Comparison of ENCODE assay signal across 8 cellular contexts in the genomic region with DNA sequence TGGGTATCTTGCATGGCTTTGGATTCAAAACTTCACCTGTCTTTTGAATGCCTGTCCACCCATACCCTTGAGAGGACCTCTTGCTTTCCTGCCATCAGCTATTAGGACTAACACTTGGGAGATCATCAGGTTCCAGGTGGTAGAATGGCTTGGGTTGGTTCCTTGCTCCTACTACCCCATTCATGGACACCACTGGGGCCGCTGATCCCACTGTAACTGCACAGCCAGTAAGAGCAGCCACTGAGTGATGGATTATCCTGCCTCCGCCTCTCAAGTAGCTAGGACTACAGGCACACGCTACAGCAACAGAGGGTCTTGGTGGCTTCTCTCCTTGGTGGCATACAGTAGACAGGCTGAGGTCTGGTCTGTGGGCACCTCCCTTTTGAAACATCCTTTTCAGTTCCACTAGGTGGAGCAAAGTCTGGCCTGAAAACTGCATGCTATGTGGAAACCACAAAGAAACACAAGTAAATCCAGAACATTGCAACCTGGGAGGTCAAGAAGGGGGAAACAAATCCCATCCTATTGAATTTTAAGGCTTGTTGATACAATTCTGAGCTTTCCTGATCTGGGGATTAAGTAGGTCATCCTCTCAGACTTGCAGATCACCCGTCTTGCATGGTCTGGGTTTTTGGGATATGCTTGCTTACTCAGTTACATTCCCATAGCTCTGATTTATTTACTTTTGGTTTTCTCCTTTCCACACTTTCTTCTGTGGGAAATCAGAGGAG. TPM values are rescaled to one million over a fixed set of nuclear protein-coding genes. Genes with fewer than 3 reads are reported as not detected.
DNase-seq lines count a peak whose midpoint lies in the region; ATAC-seq and TF ChIP-seq lines count a peak whose summit lies in the region.

No MANE protein-coding gene starts in this region.

- H3K4me1 ChIP-seq in hepatocyte (ENCODE audit: insufficient read depth) = peaks cover 13% of the 10 kb centered on the region

- H3K27me3 ChIP-seq in hepatocyte = no peaks in the 10 kb centered on the region

- ATAC-seq in GM19023 (IDR thresholded peaks at IDR 0.05; ENCODE audit: unreplicated experiment) = no peak

- WGBS in hepatocyte (ENCODE audit: low lambda C conversion rate, missing lambda C conversion rate) = 65% methylated on average over 4 of the region's 4 CpGs

- DNase-seq in DMS53 (lab: John Stamatoyannopoulos, UW) (peak; percentile 50), DMS53 treated with DMSO at 0.1 percent for 48 hours (lab: John Stamatoyannopoulos, UW; ENCODE audit: unreplicated experiment) (no peak), Kasumi-1 (lab: John Stamatoyannopoulos, UW) (peak; percentile 82 to 90), amniotic epithelial cell (ENCODE audit: low read depth) (peak; percentile 97), hepatocyte (ENCODE audit: low spot score) (peak; percentile 73), smooth muscle cell of the brain vasculature (ENCODE audit: low read depth, low spot score) (peak; percentile 54), OCI-M2 (lab: John Stamatoyannopoulos, UW; ENCODE audit: unreplicated experiment) (no peak)

- H3K9me3 ChIP-seq in hepatocyte (ENCODE audit: low read depth) = no peaks in the 10 kb centered on the region

- H3K9me2 ChIP-seq in hepatocyte (replicated peaks; ENCODE audit: insufficient read depth) = no peaks in the 10 kb centered on the region

- H3K79me2 ChIP-seq in hepatocyte = peaks cover 81% of the 10 kb centered on the region

- H2AFZ ChIP-seq in hepatocyte = no peak overlapping the region

- H3K4me2 ChIP-seq in hepatocyte = peak overlapping the region; percentile 13

- no peak overlapping the region for H3K4me3 ChIP-seq in hepatocyte

- TF ChIP-seq CTCF in hepatocyte (IDR thresholded peaks at IDR 0.05; ENCODE audit: poor library complexity) = peak; percentile 67

- H4K20me1 ChIP-seq in hepatocyte (ENCODE audit: insufficient read depth, poor library complexity, severe bottlenecking) = peaks cover 3% of the 10 kb centered on the region

- no peaks in the 10 kb centered on the region for H3K36me3 ChIP-seq in hepatocyte (replicated peaks; ENCODE audit: insufficient read depth, low read depth)

- peak overlapping the region; percentile 66 for H3K27ac ChIP-seq in hepatocyte

RNA-seq across cellular contexts. Expression of gene WBP1L, which starts 9.4 kb away (rescaled TPM):
- 57.1 and 57.8 TPM in 2 replicates for total RNA-seq in hepatocyte
- 21.6 and 24.5 TPM in 2 replicates for polyA plus RNA-seq in hepatocyte

RNA-seq across cellular contexts. Expression of gene SFXN2, which starts 38.7 kb away (rescaled TPM):
- 6.2 and 17.5 TPM in 2 replicates for total RNA-seq in hepatocyte
- polyA plus RNA-seq in hepatocyte = 12.3 and 15.7 TPM in 2 replicates

RNA-seq across cellular contexts. Expression of gene ARL3, which starts 38.9 kb away (rescaled TPM):
- 6.4 and 9.6 TPM in 2 replicates for total RNA-seq in hepatocyte
- polyA plus RNA-seq in hepatocyte = 16.5 and 18.5 TPM in 2 replicates

Comparison
In these comparisons a context has a peak if more than half of its experiments do, and no peak if none do; other contexts are left out.
1. DNase-seq: peak in DMS53 (single experiment), Kasumi-1 (2 of 2), amniotic epithelial cell (single experiment), hepatocyte (single experiment) and smooth muscle cell of the brain vasculature (single experiment); none in DMS53 treated with DMSO at 0.1 percent for 48 hours (single experiment) and OCI-M2 (single experiment).